14 cellular contexts compared by ENCODE assay signal in the genomic region with DNA sequence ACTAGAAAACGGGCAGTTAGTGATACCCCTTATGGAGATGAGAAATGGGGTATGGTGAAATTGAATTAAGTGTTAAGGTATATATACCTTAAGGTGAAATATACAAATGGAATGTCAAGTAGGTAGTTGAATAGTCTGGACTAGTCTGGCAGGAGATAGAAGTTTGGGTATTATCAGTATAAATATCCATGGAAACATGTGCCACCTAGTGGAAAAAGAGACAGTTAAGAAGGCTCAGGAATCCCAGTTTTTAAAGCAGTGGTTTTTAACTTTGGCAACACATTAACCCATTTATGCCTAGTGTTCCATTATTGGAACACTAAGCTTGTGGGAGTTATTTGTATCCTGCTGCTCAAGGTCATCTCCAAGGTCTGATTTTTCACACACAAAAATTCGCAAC. TPM values are rescaled to one million over a fixed set of nuclear protein-coding genes. Genes with fewer than 3 reads are reported as not detected.
DNase-seq lines count a peak whose midpoint lies in the region; ATAC-seq and TF ChIP-seq lines count a peak whose summit lies in the region.
"Had no signal": no experiment of that assay in that cellular context is flagged by ENCODE, and none has a peak within 500 bp of the region (broad histone marks: within the 10 kb centered on the region; RNA-seq: fewer than 3 reads in every experiment).

No MANE protein-coding gene starts in this region.

- H3K4me3 Mint-ChIP-seq in activated CD4-positive, alpha-beta memory T cell treated with anti-CD3 and anti-CD28 coated beads, Interleukin-2, amount 10 ng/mL, durations not matched to agents 7 days and 5 days, result no peak overlapping the region
- H3K4me3 Mint-ChIP-seq: activated naive CD4-positive, alpha-beta T cell treated with anti-CD3 and anti-CD28 coated beads, Interleukin-2, amount 50 U/mL, for 24 hours; CD4-positive, alpha-beta memory T cell had no signal

- H3K27me3 ChIP-seq in gastrocnemius medialis, result no peaks in the 10 kb centered on the region

- no peak overlapping the region for H3K27ac Mint-ChIP-seq in activated CD4-positive, alpha-beta memory T cell treated with anti-CD3 and anti-CD28 coated beads, Interleukin-2, amount 10 ng/mL, durations not matched to agents 7 days and 5 days
- H3K27ac Mint-ChIP-seq: activated naive CD4-positive, alpha-beta T cell treated with anti-CD3 and anti-CD28 coated beads, Interleukin-2, amount 50 U/mL, for 24 hours had no signal

- no peak for TF ChIP-seq POLR2A in gastrocnemius medialis (IDR thresholded peaks at IDR 0.05)

- H3K27me3 Mint-ChIP-seq in activated CD4-positive, alpha-beta memory T cell treated with anti-CD3 and anti-CD28 coated beads, Interleukin-2, amount 10 ng/mL, durations not matched to agents 7 days and 5 days, result no peaks in the 10 kb centered on the region
- H3K27me3 Mint-ChIP-seq: activated naive CD4-positive, alpha-beta T cell treated with anti-CD3 and anti-CD28 coated beads, Interleukin-2, amount 50 U/mL, for 24 hours; CD4-positive, alpha-beta memory T cell had no signal

- no peak overlapping the region for H3K27ac ChIP-seq in 22Rv1
- H3K27ac ChIP-seq in gastrocnemius medialis, result no peak overlapping the region
- H3K27ac ChIP-seq: epithelial cell of prostate had no signal

- peaks cover 18% of the 10 kb centered on the region for H3K4me1 Mint-ChIP-seq in activated CD4-positive, alpha-beta memory T cell treated with anti-CD3 and anti-CD28 coated beads, Interleukin-2, amount 10 ng/mL, durations not matched to agents 7 days and 5 days

- POLR2A ChIA-PET in activated CD4-positive, alpha-beta memory T cell treated with anti-CD3 and anti-CD28 coated beads, Interleukin-2, amount 10 ng/mL, durations not matched to agents 7 days and 5 days (lab: Charles Lee), result no interaction called here

- in situ Hi-C loops in gastrocnemius medialis (cut with MboI; ENCODE audit: low sequenced_read_pairs in 4 of 4), result no loop called here

- no peaks in the 10 kb centered on the region for H3K9me3 ChIP-seq in gastrocnemius medialis

- H3K4me3 ChIP-seq in fibroblast of pulmonary artery (replicated peaks; ENCODE audit: low read depth, low read length) (no peak overlapping the region), gastrocnemius medialis (no peak overlapping the region)
- H3K4me3 ChIP-seq: lung had no signal

- no peaks in the 10 kb centered on the region for H3K4me1 ChIP-seq in gastrocnemius medialis

- H3K36me3 Mint-ChIP-seq in activated CD4-positive, alpha-beta memory T cell treated with anti-CD3 and anti-CD28 coated beads, Interleukin-2, amount 10 ng/mL, durations not matched to agents 7 days and 5 days (ENCODE audit: low read depth), result peaks cover 67% of the 10 kb centered on the region

- ATAC-seq in gastrocnemius medialis (no peak), HG03139 (IDR thresholded peaks at IDR 0.05; ENCODE audit: unreplicated experiment) (no peak)

- intact Hi-C loops in gastrocnemius medialis (cut with DNase I; ENCODE audit: low total_unique reads), result no loop called here

- CTCF ChIA-PET in activated CD4-positive, alpha-beta memory T cell treated with anti-CD3 and anti-CD28 coated beads, Interleukin-2, amount 10 ng/mL, durations not matched to agents 7 days and 5 days (lab: Charles Lee), result interaction anchor here (2.1 kb wide), 1 partner anchor 120 kb away, joined by 5 read pairs; no protein-coding TSS in a partner anchor

- H3K36me3 ChIP-seq in gastrocnemius medialis, result peaks cover 0 to 80% of the 10 kb centered on the region in 2 donors

- TF ChIP-seq CTCF in 22Rv1 (IDR thresholded peaks at IDR 0.05) (peak; percentile 46; the same call in 1 of the 2 replicates), fibroblast of pulmonary artery (IDR thresholded peaks at IDR 0.05; ENCODE audit: low read length, missing control alignments) (peak; percentile 26), gastrocnemius medialis (IDR thresholded peaks at IDR 0.05 in 4 of 5, conservative IDR thresholded peaks at IDR 0.05 in 1 of 5) (peak in 1 of 5 experiments; percentile 17)

- no peaks in the 10 kb centered on the region for H3K9me3 Mint-ChIP-seq in activated CD4-positive, alpha-beta memory T cell treated with anti-CD3 and anti-CD28 coated beads, Interleukin-2, amount 10 ng/mL, durations not matched to agents 7 days and 5 days
- H3K9me3 Mint-ChIP-seq: activated naive CD4-positive, alpha-beta T cell treated with anti-CD3 and anti-CD28 coated beads, Interleukin-2, amount 50 U/mL, for 24 hours had no signal

- peak; percentile 50 for DNase-seq in ELR (ENCODE audit: low read depth)
- DNase-seq in RPMI7951 (ENCODE audit: low read depth), result peak; percentile 4
- DNase-seq in fibroblast of pulmonary artery (ENCODE audit: low read depth), result peak; percentile 13
- no peak for DNase-seq in gastrocnemius medialis
- DNase-seq in NK-92 treated with Interleukin-12 subunit alpha and Interleukin-12 subunit beta, amount 100 ng/mL, for 24 hours (lab: John Stamatoyannopoulos, UW), result no peak
- DNase-seq in activated CD4-positive, alpha-beta memory T cell treated with anti-CD3 and anti-CD28 coated beads, Interleukin-2, amount 10 ng/mL, durations not matched to agents 7 days and 5 days, result no peak
- DNase-seq: CD4-positive, alpha-beta memory T cell; NCI-H1092; retina had no signal

RNA-seq across cellular contexts. Expression of gene TPH2, which starts 38.6 kb away (rescaled TPM):
- not detected in 2 replicates for total RNA-seq in RPMI7951 (2014; rRNA removed; shearing (Covaris generic))
- total RNA-seq in gastrocnemius medialis, result not detected
- total RNA-seq in activated CD4-positive, alpha-beta memory T cell treated with anti-CD3 and anti-CD28 coated beads, Interleukin-2, amount 10 ng/mL, durations not matched to agents 7 days and 5 days, result not detected
- total RNA-seq: lung had no signal

Comparison
In these comparisons a context has a peak if more than half of its experiments do, and no peak if none do; other contexts are left out.
1. DNase-seq: peak in ELR (single experiment), RPMI7951 (single experiment) and fibroblast of pulmonary artery (single experiment); none in gastrocnemius medialis (0 of 2), NK-92 treated with Interleukin-12 subunit alpha and Interleukin-12 subunit beta, amount 100 ng/mL, for 24 hours (single experiment) and activated CD4-positive, alpha-beta memory T cell treated with anti-CD3 and anti-CD28 coated beads, Interleukin-2, amount 10 ng/mL, durations not matched to agents 7 days and 5 days (single experiment).